1 cellular context compared by ENCODE assay signal in genomic region chr5:16464664-16465543, GRCh38.
TF ChIP-seq lines count a peak whose summit lies in the region.

No MANE protein-coding gene starts in this region.

TF ChIP-seq in HEK293, 187 proteins besides CTCF, POLR2A, EP300 and RAD21 (continued from another document):
- TF ChIP-seq ZNF280C (tag by site-specific recombination; IDR thresholded peaks at IDR 0.05) = no peak
- no peak for TF ChIP-seq ZNF514 (tag by site-specific recombination; IDR thresholded peaks at IDR 0.05)
- no peak for TF ChIP-seq ZNF654 (tag by site-specific recombination; IDR thresholded peaks at IDR 0.05; ENCODE audit: low read depth)
- TF ChIP-seq ATF2 (tag by site-specific recombination; IDR thresholded peaks at IDR 0.05; ENCODE audit: low read depth) = no peak
- 0 out of 2 replicates have a peak, but pooled peaks have one; percentile 19 for TF ChIP-seq REST (tag by site-specific recombination; IDR thresholded peaks at IDR 0.05)
- TF ChIP-seq ZNF391 (tag by site-specific recombination; IDR thresholded peaks at IDR 0.05; ENCODE audit: borderline replicate concordance, low read depth) = no peak
- no peak for TF ChIP-seq ZNF837 (tag by site-specific recombination; IDR thresholded peaks at IDR 0.05)
- TF ChIP-seq ZNF530 (tag by site-specific recombination; IDR thresholded peaks at IDR 0.05; ENCODE audit: low read depth) = no peak
- no peak for TF ChIP-seq WT1 (tag by site-specific recombination; IDR thresholded peaks at IDR 0.05)
- TF ChIP-seq AEBP2 (tag by site-specific recombination; IDR thresholded peaks at IDR 0.05; ENCODE audit: borderline replicate concordance) = no peak
- no peak for TF ChIP-seq ZNF449 (tag by site-specific recombination; IDR thresholded peaks at IDR 0.05)
- no peak for TF ChIP-seq ZNF202 (tag by site-specific recombination; IDR thresholded peaks at IDR 0.05; ENCODE audit: borderline replicate concordance)
- TF ChIP-seq ZNF114 (tag by site-specific recombination; IDR thresholded peaks at IDR 0.05) = no peak
- TF ChIP-seq KLF17 (tag by site-specific recombination; IDR thresholded peaks at IDR 0.05) = no peak
- 0 out of 2 replicates have a peak, but pooled peaks have one; percentile 4 for TF ChIP-seq BCL11B (tag by site-specific recombination; IDR thresholded peaks at IDR 0.05; ENCODE audit: low read depth)
- TF ChIP-seq IKZF3 (tag by site-specific recombination; IDR thresholded peaks at IDR 0.05) = no peak
- peak; percentile 27; the same call in 1 of the 2 replicates for TF ChIP-seq ZNF513 (tag by site-specific recombination; IDR thresholded peaks at IDR 0.05)
- no peak for TF ChIP-seq ZNF548 (tag by site-specific recombination; IDR thresholded peaks at IDR 0.05)
- TF ChIP-seq ZFP3 (tag by site-specific recombination; IDR thresholded peaks at IDR 0.05; ENCODE audit: low read depth) = no peak
- no peak for TF ChIP-seq ZNF274 (IDR thresholded peaks at IDR 0.05; ENCODE audit: low read length)
- TF ChIP-seq ZNF274 (tag by site-specific recombination; IDR thresholded peaks at IDR 0.05; ENCODE audit: borderline replicate concordance) = no peak
- TF ChIP-seq RBAK (tag by site-specific recombination; IDR thresholded peaks at IDR 0.05) = no peak
- TF ChIP-seq ZNF561 (tag by site-specific recombination; IDR thresholded peaks at IDR 0.05; ENCODE audit: borderline replicate concordance) = no peak
- TF ChIP-seq ZFHX2 (tag by site-specific recombination; conservative IDR thresholded peaks at IDR 0.05) = peak; percentile 45; the same call in 1 of the 2 replicates
- TF ChIP-seq ZNF133 (tag by site-specific recombination; IDR thresholded peaks at IDR 0.05) = no peak
- TF ChIP-seq ZNF248 (tag by site-specific recombination; IDR thresholded peaks at IDR 0.05) = no peak
- no peak for TF ChIP-seq ZNF341 (tag by site-specific recombination; IDR thresholded peaks at IDR 0.05; ENCODE audit: low read depth)
- no peak for TF ChIP-seq ZNF610 (tag by site-specific recombination; IDR thresholded peaks at IDR 0.05; ENCODE audit: borderline replicate concordance)
- TF ChIP-seq KLF1 (tag by site-specific recombination; IDR thresholded peaks at IDR 0.05) = no peak; the same call in 1 of the 2 replicates
